In genomic region chr17:58615768-58616659, GRCh38 we compare ENCODE assay signal across 8 cellular contexts.
DNase-seq lines count a peak whose midpoint lies in the region; ATAC-seq lines count a peak whose summit lies in the region.
"Had no signal": no experiment of that assay in that cellular context is flagged by ENCODE, and none has a peak within 500 bp of the region (broad histone marks: within the 10 kb centered on the region; RNA-seq: fewer than 3 reads in every experiment).

No MANE protein-coding gene starts in this region.

- H3K4me1 Mint-ChIP-seq in CD4-positive, alpha-beta memory T cell = peaks cover 0 to 4% (median 0%) of the 10 kb centered on the region in 4 donors

- no peaks in the 10 kb centered on the region for H3K4me1 ChIP-seq in CD4-positive, alpha-beta memory T cell (ENCODE audit: insufficient read depth, low read length)

- ATAC-seq in GM18520 (IDR thresholded peaks at IDR 0.05; ENCODE audit: unreplicated experiment) (peak; percentile 54), GM21447 (IDR thresholded peaks at IDR 0.05; ENCODE audit: unreplicated experiment) (peak; percentile 54), HG03175 (IDR thresholded peaks at IDR 0.05; ENCODE audit: unreplicated experiment) (peak; percentile 63)

- H3K27me3 ChIP-seq in CD4-positive, alpha-beta memory T cell (ENCODE audit: insufficient read depth, low read length) = no peaks in the 10 kb centered on the region
- H3K27me3 ChIP-seq: neutrophil had no signal

- POLR2A ChIA-PET in CD4-positive, alpha-beta memory T cell (lab: Charles Lee; ENCODE audit: partially characterized antibody) = no interaction called here

- no peak overlapping the region for H3K4me3 ChIP-seq in CD4-positive, alpha-beta memory T cell (ENCODE audit: low read length in 2 of 2)

- H3K9me3 ChIP-seq in CD4-positive, alpha-beta memory T cell (ENCODE audit: control insufficient read depth in 1 of 2, low read length in 2 of 2) = no peaks in the 10 kb centered on the region
- H3K9me3 ChIP-seq: neutrophil had no signal

- peaks cover 0 to 2% of the 10 kb centered on the region in 2 donors for H3K27me3 Mint-ChIP-seq in CD4-positive, alpha-beta memory T cell

- CTCF ChIA-PET in CD4-positive, alpha-beta memory T cell (lab: Charles Lee; ENCODE audit: partially characterized antibody) = interaction anchor here (0.6 to 1.4 kb wide), 2 partner anchors 20 to 38 kb away, joined by 3 read pairs; no protein-coding TSS in a partner anchor

- H3K36me3 ChIP-seq in CD4-positive, alpha-beta memory T cell (ENCODE audit: insufficient read depth, low read length) = no peaks in the 10 kb centered on the region
- H3K36me3 ChIP-seq: neutrophil had no signal

- H3K27ac ChIP-seq in CD4-positive, alpha-beta memory T cell (ENCODE audit: low read depth, low read length) = no peak overlapping the region
- H3K27ac ChIP-seq: neutrophil had no signal

- H3K36me3 Mint-ChIP-seq in CD4-positive, alpha-beta memory T cell = no peaks in the 10 kb centered on the region

- no peak overlapping the region for H3K4me3 Mint-ChIP-seq in CD4-positive, alpha-beta memory T cell

- no peaks in the 10 kb centered on the region for H3K9me3 Mint-ChIP-seq in CD4-positive, alpha-beta memory T cell

- no peak overlapping the region for H3K27ac Mint-ChIP-seq in CD4-positive, alpha-beta memory T cell

- peak; percentile 55 for DNase-seq in dermis blood vessel endothelial cell
- no peak for DNase-seq in pons (ENCODE audit: low spot score)
- no peak for DNase-seq in glomerular visceral epithelial cell (ENCODE audit: extremely low spot score)
- no peak for DNase-seq in CD4-positive, alpha-beta memory T cell

- intact Hi-C loops in CD4-positive, alpha-beta memory T cell (cut with micrococcal nuclease) = no loop called here
